ENCODE assay signal across 8 cellular contexts in genomic region chr19:19732579-19733501, GRCh38. TPM values are rescaled to one million over a fixed set of nuclear protein-coding genes. Genes with fewer than 3 reads are reported as not detected.
DNase-seq lines count a peak whose midpoint lies in the region; TF ChIP-seq lines count a peak whose summit lies in the region.

Gene ZNF14 (minus strand): TSS chr19:19733112. CDS start chr19:19732958, 154 bp downstream.

- in situ Hi-C loops in SK-MEL-5 (cut with HindIII; ENCODE audit: low pct_unique_long_range_greater_than_20kb, low sequenced_read_pairs): no loop called here

- peaks cover 2% of the 10 kb centered on the region; the same call in 1 of the 2 replicates for H3K79me2 ChIP-seq in H9 (ENCODE audit: insufficient read depth, low read length)

- H3K4me3 Mint-ChIP-seq in H9: peak within 1 kb of the TSS; percentile 97 to 98
- H3K4me3 Mint-ChIP-seq in activated naive CD4-positive, alpha-beta T cell treated with anti-CD3 and anti-CD28 coated beads, Interleukin-2, amount 10 ng/mL, durations not matched to agents 7 days and 5 days: peak within 1 kb of the TSS; percentile 96

- H3K9me3 Mint-ChIP-seq in H9: peaks cover 34 to 36% of the 10 kb centered on the region in 2 experiments
- H3K9me3 Mint-ChIP-seq in activated naive CD4-positive, alpha-beta T cell treated with anti-CD3 and anti-CD28 coated beads, Interleukin-2, amount 10 ng/mL, durations not matched to agents 7 days and 5 days: peaks cover 31% of the 10 kb centered on the region

- DNase-seq in GDM1 (lab: John Stamatoyannopoulos, UW): peak; percentile 84
- peak; percentile 96 for DNase-seq in H9
- DNase-seq in M059J (ENCODE audit: low read depth): peak; percentile 92
- peak; percentile 94 for DNase-seq in SK-MEL-5 (ENCODE audit: low read depth, low spot score)
- DNase-seq in activated naive CD4-positive, alpha-beta T cell treated with anti-CD3 and anti-CD28 coated beads, Interleukin-2, amount 10 ng/mL, durations not matched to agents 7 days and 5 days: peak; percentile 95
- peak; percentile 92 for DNase-seq in globus pallidus (ENCODE audit: low spot score)
- peak; percentile 70 for DNase-seq in non-pigmented ciliary epithelial cell (ENCODE audit: low read depth)
- DNase-seq in superior temporal gyrus (ENCODE audit: extremely low spot score): peak; percentile 98

- H4K8ac ChIP-seq in H9 (replicated peaks; ENCODE audit: insufficient read length, low read depth, low read length): no peak within 1 kb of the TSS

- no peak within 1 kb of the TSS for H2BK5ac ChIP-seq in H9 (ENCODE audit: insufficient read length, low read length)

- peak within 1 kb of the TSS; percentile 41 for H3K18ac ChIP-seq in H9 (ENCODE audit: insufficient read length, low read depth, low read length)

- peak; percentile 34; the same call in 2 of the 3 replicates for TF ChIP-seq CTCF in H9 (conservative IDR thresholded peaks at IDR 0.05)

- WGBS in H9 (ENCODE audit: extremely low coverage, insufficient read length, low lambda C conversion rate): no CpG with 5 or more reads among the region's 61 CpGs

- no peak within 1 kb of the TSS for H2BK15ac ChIP-seq in H9 (ENCODE audit: low read depth, low read length)

- H2BK12ac ChIP-seq in H9 (ENCODE audit: insufficient read length, low read depth, low read length): no peak within 1 kb of the TSS

- H2AFZ ChIP-seq in H9 (ENCODE audit: low read length): peak within 1 kb of the TSS; percentile 87

- peaks cover 21 to 35% (median 32%) of the 10 kb centered on the region in 3 experiments for H3K36me3 Mint-ChIP-seq in H9 (ENCODE audit: insufficient read depth in 1 of 3, low read depth in 3 of 3)
- H3K36me3 Mint-ChIP-seq in activated naive CD4-positive, alpha-beta T cell treated with anti-CD3 and anti-CD28 coated beads, Interleukin-2, amount 10 ng/mL, durations not matched to agents 7 days and 5 days: peaks cover 41% of the 10 kb centered on the region

- H2BK20ac ChIP-seq in H9 (ENCODE audit: low read depth, low read length, poor library complexity, severe bottlenecking): no peak within 1 kb of the TSS

- H3K27ac ChIP-seq in H9 (ENCODE audit: insufficient read length, low read depth, low read length): no peak within 1 kb of the TSS

- peak within 1 kb of the TSS; percentile 59 for H3K4me2 ChIP-seq in H9 (ENCODE audit: insufficient read depth, insufficient read length, low read length)

- H4K91ac ChIP-seq in H9 (ENCODE audit: insufficient read length, low read depth, low read length): no peak within 1 kb of the TSS

- H3K23me2 ChIP-seq in H9 (ENCODE audit: insufficient read length, low read depth, low read length, poor library complexity, severe bottlenecking): no peaks in the 10 kb centered on the region

- no peaks in the 10 kb centered on the region for H4K20me1 ChIP-seq in H9 (ENCODE audit: control insufficient read depth, insufficient read depth, insufficient read length)

- no peak within 1 kb of the TSS for H2AK5ac ChIP-seq in H9 (ENCODE audit: insufficient read length, low read length)

- no peaks in the 10 kb centered on the region for H3K79me1 ChIP-seq in H9 (ENCODE audit: insufficient read depth, low read depth, low read length, poor library complexity, severe bottlenecking)

- peak within 1 kb of the TSS; percentile 76 to 96 (median 83); a peak in 6 of 7 replicates for H3K27ac Mint-ChIP-seq in H9
- H3K27ac Mint-ChIP-seq in activated naive CD4-positive, alpha-beta T cell treated with anti-CD3 and anti-CD28 coated beads, Interleukin-2, amount 10 ng/mL, durations not matched to agents 7 days and 5 days: peak within 1 kb of the TSS; percentile 93

- CTCF ChIA-PET in activated naive CD4-positive, alpha-beta T cell treated with anti-CD3 and anti-CD28 coated beads, Interleukin-2, amount 10 ng/mL, durations not matched to agents 7 days and 5 days (lab: Charles Lee): interaction anchor here (1.2 kb wide), 1 partner anchor 133 kb away, joined by 3 read pairs; the partner anchor contains the start of gene ZNF253

- H3T11ph ChIP-seq in H9 (ENCODE audit: low read length): no peak within 1 kb of the TSS

- no peaks in the 10 kb centered on the region for H3K4me1 ChIP-seq in H9 (ENCODE audit: insufficient read depth, low read length)

- no peak within 1 kb of the TSS for H3K56ac ChIP-seq in H9 (ENCODE audit: insufficient read length, low read depth, low read length)

- peak within 1 kb of the TSS; percentile 62 for H3K9ac ChIP-seq in H9 (ENCODE audit: extremely low read depth, insufficient read length, low read length)

- H3K27me3 Mint-ChIP-seq in H9 (ENCODE audit: low read depth): peaks cover 6% of the 10 kb centered on the region
- H3K27me3 Mint-ChIP-seq in activated naive CD4-positive, alpha-beta T cell treated with anti-CD3 and anti-CD28 coated beads, Interleukin-2, amount 10 ng/mL, durations not matched to agents 7 days and 5 days: no peaks in the 10 kb centered on the region

- no peak within 1 kb of the TSS for H3K4ac ChIP-seq in H9 (ENCODE audit: low read depth, low read length)

- H3K23ac ChIP-seq in H9 (ENCODE audit: insufficient read length, low read depth, low read length): no peak within 1 kb of the TSS

- no peak within 1 kb of the TSS for H2BK120ac ChIP-seq in H9 (ENCODE audit: low read depth, low read length, poor library complexity, severe bottlenecking)

- H3K27me3 ChIP-seq in H9 (ENCODE audit: insufficient read depth, low read length): no peaks in the 10 kb centered on the region

- H3K4me1 Mint-ChIP-seq in H9: peaks cover 9 to 10% of the 10 kb centered on the region in 2 experiments
- H3K4me1 Mint-ChIP-seq in activated naive CD4-positive, alpha-beta T cell treated with anti-CD3 and anti-CD28 coated beads, Interleukin-2, amount 10 ng/mL, durations not matched to agents 7 days and 5 days: peaks cover 20% of the 10 kb centered on the region

- H3K14ac ChIP-seq in H9 (ENCODE audit: insufficient read depth, low read length): no peak within 1 kb of the TSS

- H4K5ac ChIP-seq in H9 (ENCODE audit: insufficient read length, low read depth, low read length): no peak within 1 kb of the TSS

- no peaks in the 10 kb centered on the region for H3K9me3 ChIP-seq in H9 (ENCODE audit: control insufficient read depth, low read depth, low read length)

RNA-seq across cellular contexts. Expression of gene ZNF14, which starts in this region (rescaled TPM):
- total RNA-seq in H9 (2021): 7.5 and 8.3 TPM in 2 replicates
- total RNA-seq in M059J (2014; rRNA removed; shearing (Covaris generic)): 2.1 and 4.5 TPM in 2 replicates
- 4.5 and 5.3 TPM in 2 replicates for total RNA-seq in SK-MEL-5 (2014; rRNA removed; shearing (Covaris generic))
- polyA plus RNA-seq in SK-MEL-5 (2015; cell fraction: cytosol; rRNA removed): 1.7 TPM in 2 replicates
- 0.53 and 1.2 TPM in 2 replicates for polyA plus RNA-seq in SK-MEL-5 (2015; cell fraction: nucleus; rRNA removed)
